In genomic region chr15:39213385-39213840, GRCh38 we compare ENCODE assay signal across 12 cellular contexts.
DNase-seq lines count a peak whose midpoint lies in the region; ATAC-seq, FAIRE-seq and TF ChIP-seq lines count a peak whose summit lies in the region.
"Had no signal": no experiment of that assay in that cellular context is flagged by ENCODE, and none has a peak within 500 bp of the region (broad histone marks: within the 10 kb centered on the region; RNA-seq: fewer than 3 reads in every experiment).

No MANE protein-coding gene starts in this region.

- WGBS in tibial nerve, 2 donors, result 51 to 56% methylated on average over 7 of the region's 7 CpGs

- TF ChIP-seq POLR2A in tibial nerve (IDR thresholded peaks at IDR 0.05), result no peak

- no peaks in the 10 kb centered on the region for H3K27me3 ChIP-seq in tibial nerve

- no peak overlapping the region for H3K4me3 ChIP-seq in tibial nerve

- peak overlapping the region in 2 of 4 donors; percentile 40 to 62 for H3K27ac ChIP-seq in tibial nerve
- H3K27ac ChIP-seq: C4-2B had no signal

- TF ChIP-seq EP300 in tibial nerve (IDR thresholded peaks at IDR 0.05), result peak in 1 of 2 donors; percentile 28

- H3K4me1 ChIP-seq in tibial nerve, result peaks cover 0 to 7% (median 0%) of the 10 kb centered on the region in 4 donors

- no peaks in the 10 kb centered on the region for H3K9me3 ChIP-seq in tibial nerve

- no peak overlapping the region for H3K4me3 Mint-ChIP-seq in stimulated activated naive B cell treated with anti-CD40 and anti-IgM and Interleukin-4, amounts not matched to agents 10 μg/mL and 1 μg/mL and 100 μg/mL, for 72 hours
- H3K4me3 Mint-ChIP-seq: activated B cell treated with CpG ODN at 0.5 μM for 24 hours had no signal

- TF ChIP-seq CTCF in tibial nerve (IDR thresholded peaks at IDR 0.05), result no peak

- H3K27me3 Mint-ChIP-seq in stimulated activated naive B cell treated with anti-CD40 and anti-IgM and Interleukin-4, amounts not matched to agents 10 μg/mL and 1 μg/mL and 100 μg/mL, for 72 hours, result peaks cover 0 to 14% of the 10 kb centered on the region in 2 donors

- H3K36me3 ChIP-seq in tibial nerve, result no peaks in the 10 kb centered on the region

- H3K36me3 Mint-ChIP-seq in stimulated activated naive B cell treated with anti-CD40 and anti-IgM and Interleukin-4, amounts not matched to agents 10 μg/mL and 1 μg/mL and 100 μg/mL, for 72 hours, result no peaks in the 10 kb centered on the region

- no peaks in the 10 kb centered on the region for H3K4me1 Mint-ChIP-seq in stimulated activated naive B cell treated with anti-CD40 and anti-IgM and Interleukin-4, amounts not matched to agents 10 μg/mL and 1 μg/mL and 100 μg/mL, for 72 hours
- H3K4me1 Mint-ChIP-seq: activated B cell treated with CpG ODN at 0.5 μM for 24 hours had no signal

- no peak for FAIRE-seq in RCC 7860 (lab: Jason Lieb, UNC)

- DNase-seq in COLO829 (ENCODE audit: low spot score) (peak; percentile 71), RCC 7860 (ENCODE audit: low spot score) (peak; percentile 65), fibroblast of peridontal ligament (ENCODE audit: extremely low read depth) (peak; percentile 94), mucosa of gallbladder (ENCODE audit: low spot score) (peak; percentile 76), tibial nerve (ENCODE audit: low spot score in 2 of 2) (no peak)
- no peak for DNase-seq in stimulated activated naive B cell treated with anti-CD40 and anti-IgM and Interleukin-4, amounts not matched to agents 10 μg/mL and 1 μg/mL and 100 μg/mL, for 72 hours
- DNase-seq: activated B cell treated with CpG ODN at 0.5 μM for 24 hours, cortex of kidney, MM.1S had no signal

- ATAC-seq in GM18873 (IDR thresholded peaks at IDR 0.05; ENCODE audit: low FRiP score, unreplicated experiment) (no peak), HG03342 (IDR thresholded peaks at IDR 0.05; ENCODE audit: unreplicated experiment) (no peak)
- no peak for ATAC-seq in stimulated activated naive B cell treated with anti-CD40 and anti-IgM and Interleukin-4, amounts not matched to agents 10 μg/mL and 1 μg/mL and 100 μg/mL, for 72 hours (replicated peaks)

- H3K27ac Mint-ChIP-seq in stimulated activated naive B cell treated with anti-CD40 and anti-IgM and Interleukin-4, amounts not matched to agents 10 μg/mL and 1 μg/mL and 100 μg/mL, for 72 hours, result no peak overlapping the region
- H3K27ac Mint-ChIP-seq: activated B cell treated with CpG ODN at 0.5 μM for 24 hours had no signal

- H3K9me3 Mint-ChIP-seq in stimulated activated naive B cell treated with anti-CD40 and anti-IgM and Interleukin-4, amounts not matched to agents 10 μg/mL and 1 μg/mL and 100 μg/mL, for 72 hours, result peaks cover 0 to 4% of the 10 kb centered on the region in 2 donors
- H3K9me3 Mint-ChIP-seq: activated B cell treated with CpG ODN at 0.5 μM for 24 hours had no signal

Comparison
In these comparisons a context has a peak if more than half of its experiments do, and no peak if none do; other contexts are left out.
1. DNase-seq: peak in COLO829 (single experiment), RCC 7860 (single experiment), fibroblast of peridontal ligament (single experiment) and mucosa of gallbladder (single experiment); none in tibial nerve (0 of 2) and stimulated activated naive B cell treated with anti-CD40 and anti-IgM and Interleukin-4, amounts not matched to agents 10 μg/mL and 1 μg/mL and 100 μg/mL, for 72 hours (single experiment).